Comparison of ENCODE assay signal across 1 cellular context in the genomic region with DNA sequence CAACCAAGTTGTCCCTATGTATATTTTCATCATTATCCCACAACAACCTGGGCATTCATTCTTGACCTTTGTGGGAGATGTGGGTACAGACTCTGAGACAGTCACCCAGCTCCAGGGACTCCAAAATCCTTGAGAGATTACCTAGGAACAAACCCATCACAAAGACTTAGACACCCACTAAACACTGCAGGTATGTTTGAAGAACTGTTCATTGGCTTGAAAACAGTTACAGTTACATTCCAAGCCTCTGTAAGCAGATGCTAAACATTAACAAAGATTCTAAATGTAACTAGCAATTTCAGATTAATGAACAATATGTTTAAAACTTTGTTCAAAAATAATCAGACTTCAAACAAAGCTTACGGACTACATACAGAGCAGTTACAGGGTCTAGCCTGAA.
TF ChIP-seq lines count a peak whose summit lies in the region.

No MANE protein-coding gene starts in this region.

TF ChIP-seq in HepG2, 621 proteins besides CTCF, POLR2A, EP300 and RAD21 (continued from another document):
- TF ChIP-seq PBX3 (CRISPR knock-in tag; IDR thresholded peaks at IDR 0.05; ENCODE audit: borderline replicate concordance) (no peak), HNRNPUL1 (IDR thresholded peaks at IDR 0.05; ENCODE audit: low read depth, low read length) (no peak)
